ENCODE assay signal across 16 cellular contexts in the genomic region with DNA sequence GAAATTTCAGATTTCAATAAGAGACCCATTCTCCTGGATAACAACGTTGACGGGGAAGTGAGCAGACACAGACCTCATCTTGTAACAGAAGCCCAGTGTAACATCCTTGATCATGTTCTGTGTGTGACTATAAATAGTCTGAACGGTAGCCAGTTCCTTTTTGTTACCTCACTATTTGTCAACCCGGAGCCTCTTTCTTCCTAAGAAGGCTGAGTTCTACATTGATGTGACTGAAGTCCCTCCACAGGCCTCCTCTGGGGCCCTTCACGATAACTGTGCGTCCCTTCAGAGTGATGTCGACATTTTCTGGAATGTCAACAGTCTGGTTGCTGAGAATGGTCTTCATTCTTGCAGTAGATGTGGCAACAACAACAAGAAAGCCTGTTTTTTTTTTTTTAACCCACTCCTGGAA. TPM values are rescaled to one million over a fixed set of nuclear protein-coding genes. Genes with fewer than 3 reads are reported as not detected.
DNase-seq lines count a peak whose midpoint lies in the region; ATAC-seq and TF ChIP-seq lines count a peak whose summit lies in the region.
"Had no signal": no experiment of that assay in that cellular context is flagged by ENCODE, and none has a peak within 500 bp of the region (broad histone marks: within the 10 kb centered on the region; RNA-seq: fewer than 3 reads in every experiment).

No MANE protein-coding gene starts in this region.

- TF ChIP-seq RAD21 in IMR-90 (IDR thresholded peaks at IDR 0.05; ENCODE audit: low read length), result no peak

- H3K9me3 ChIP-seq in IMR-90 (ENCODE audit: control insufficient read depth, insufficient read depth, low read length), result no peaks in the 10 kb centered on the region
- no peaks in the 10 kb centered on the region for H3K9me3 ChIP-seq in effector memory CD4-positive, alpha-beta T cell (ENCODE audit: control insufficient read depth, low read length)

- H3K79me2 ChIP-seq in mesendoderm (ENCODE audit: control insufficient read depth, insufficient read depth, low read length), result no peaks in the 10 kb centered on the region

- no peak for TF ChIP-seq CTCF in IMR-90 (conservative IDR thresholded peaks at IDR 0.05; ENCODE audit: low read depth, low read length)

- peak overlapping the region; percentile 7; the same call in 1 of the 2 replicates for H3K14ac ChIP-seq in IMR-90 (replicated peaks; ENCODE audit: low read depth, low read length)

- H3K4ac ChIP-seq in IMR-90 (ENCODE audit: low read depth, low read length), result peak overlapping the region; percentile 41; the same call in 1 of the 2 replicates
- H3K4ac ChIP-seq in mesendoderm (ENCODE audit: low read depth, low read length), result no peak overlapping the region

- H3K9ac ChIP-seq in IMR-90 (ENCODE audit: low read depth, low read length) (no peak overlapping the region), mesendoderm (ENCODE audit: low read length) (no peak overlapping the region)

- H3K18ac ChIP-seq in IMR-90 (ENCODE audit: low read depth, low read length), result peak overlapping the region; percentile 33; the same call in 1 of the 2 replicates
- H3K18ac ChIP-seq in mesendoderm (ENCODE audit: low read length), result no peak overlapping the region

- peak overlapping the region; percentile 67 for H2BK120ac ChIP-seq in IMR-90 (ENCODE audit: low read depth, low read length)
- H2BK120ac ChIP-seq in mesendoderm (ENCODE audit: low read depth, low read length), result no peak overlapping the region

- H3K27me3 ChIP-seq in IMR-90 (ENCODE audit: control insufficient read depth, insufficient read depth, low read length), result no peaks in the 10 kb centered on the region
- H3K27me3 ChIP-seq in mesendoderm (ENCODE audit: insufficient read depth, low read length, poor library complexity), result no peaks in the 10 kb centered on the region
- no peaks in the 10 kb centered on the region for H3K27me3 ChIP-seq in effector memory CD4-positive, alpha-beta T cell (replicated peaks; ENCODE audit: control insufficient read depth, insufficient read depth, low read length, poor library complexity, severe bottlenecking)
- H3K27me3 ChIP-seq: dorsolateral prefrontal cortex had no signal

- 17% methylated on average over 3 of the region's 7 CpGs; no CpG with 5 or more reads in 1 of the 2 experiments for WGBS in IMR-90 (ENCODE audit: extremely low coverage in 2 of 2, insufficient read length in 1 of 2), 2 experiments
- no CpG with 5 or more reads among the region's 7 CpGs for WGBS in mesendoderm (ENCODE audit: extremely low coverage, insufficient coverage, low lambda C conversion rate)

- in situ Hi-C loops in IMR-90 (cut with MboI; ENCODE audit: low sequenced_read_pairs), result loop anchor here (10.0 kb wide), 1 partner anchor 287 kb away; no protein-coding TSS in a partner anchor

- H4K5ac ChIP-seq in IMR-90 (ENCODE audit: low read depth, low read length) (peak overlapping the region; percentile 2; the same call in 1 of the 2 replicates), mesendoderm (ENCODE audit: low read length) (no peak overlapping the region)

- peak; percentile 26 for DNase-seq in AG08395 (ENCODE audit: low spot score)
- peak; percentile 56 for DNase-seq in IMR-90
- DNase-seq in astrocyte of the hippocampus (ENCODE audit: low read depth, low spot score), result peak; percentile 12
- peak; percentile 51 for DNase-seq in mesendoderm
- DNase-seq in activated effector memory CD4-positive, alpha-beta T cell treated with Interleukin-2 at 50 U/mL for 16 hours, result no peak
- DNase-seq in effector memory CD4-positive, alpha-beta T cell, result no peak
- DNase-seq in 8988T, result no peak
- DNase-seq: activated T-cell treated with anti-CD3 and anti-CD28 coated beads, Interleukin-2, amount 50 U/mL, for 4 hours; amniotic stem cell; dorsolateral prefrontal cortex; H9; NCI-H2029 treated with DMSO at 0.1 percent for 48 hours; nucleus accumbens; T-cell had no signal

- H3K23ac ChIP-seq in IMR-90 (ENCODE audit: low read depth, low read length), result peak overlapping the region; percentile 13; the same call in 1 of the 2 replicates
- no peak overlapping the region for H3K23ac ChIP-seq in mesendoderm (ENCODE audit: low read length)

- dilution Hi-C loops in IMR-90 (cut with HindIII; ENCODE audit: low sequenced_read_pairs, unreplicated experiment), result no loop called here

- H2BK15ac ChIP-seq in IMR-90 (ENCODE audit: low read depth, low read length), result peak overlapping the region; percentile 45; the same call in 2 of the 3 replicates
- H2BK15ac ChIP-seq in mesendoderm (replicated peaks; ENCODE audit: low read depth), result no peak overlapping the region

- H3K36me3 ChIP-seq in IMR-90 (ENCODE audit: control insufficient read depth, insufficient read depth, low read length), result no peaks in the 10 kb centered on the region
- no peaks in the 10 kb centered on the region for H3K36me3 ChIP-seq in mesendoderm (ENCODE audit: control insufficient read depth, insufficient read depth, low read length)
- no peaks in the 10 kb centered on the region for H3K36me3 ChIP-seq in effector memory CD4-positive, alpha-beta T cell (ENCODE audit: control insufficient read depth, insufficient read depth, low read length)

- H3K4me1 ChIP-seq in IMR-90 (ENCODE audit: control insufficient read depth, insufficient read depth, low read length) (no peaks in the 10 kb centered on the region), mesendoderm (ENCODE audit: control insufficient read depth, low read depth, low read length) (no peaks in the 10 kb centered on the region)
- no peaks in the 10 kb centered on the region for H3K4me1 ChIP-seq in effector memory CD4-positive, alpha-beta T cell (ENCODE audit: control insufficient read depth, insufficient read depth, low read length, poor library complexity, severe bottlenecking)

- no peak overlapping the region for H2AK5ac ChIP-seq in IMR-90 (ENCODE audit: low read depth, low read length)
- no peak overlapping the region for H2AK5ac ChIP-seq in mesendoderm (ENCODE audit: low read length)

- peak overlapping the region; percentile 18; the same call in 1 of the 2 replicates for H3K4me2 ChIP-seq in IMR-90 (ENCODE audit: low read depth, low read length)
- H3K4me2 ChIP-seq in mesendoderm (ENCODE audit: low read length), result no peak overlapping the region

- H3K79me1 ChIP-seq in IMR-90 (ENCODE audit: low read depth in 1 of 2, low read length in 2 of 2), result no peaks in the 10 kb centered on the region
- H3K79me1 ChIP-seq in mesendoderm (ENCODE audit: low read length), result no peaks in the 10 kb centered on the region

- H3K27ac ChIP-seq in IMR-90 (ENCODE audit: insufficient read depth, low read length) (no peak overlapping the region), mesendoderm (ENCODE audit: low read depth, low read length) (no peak overlapping the region)
- H3K27ac ChIP-seq in effector memory CD4-positive, alpha-beta T cell (ENCODE audit: insufficient read depth, low read length, poor library complexity, severe bottlenecking), result no peak overlapping the region
- H3K27ac ChIP-seq: dorsolateral prefrontal cortex had no signal

- peak overlapping the region; percentile 40 for H2AFZ ChIP-seq in IMR-90 (replicated peaks; ENCODE audit: low read length, poor library complexity)

- TF ChIP-seq POLR2A in IMR-90 (IDR thresholded peaks at IDR 0.05; ENCODE audit: low read depth, low read length), result no peak

- H2BK5ac ChIP-seq in IMR-90 (ENCODE audit: low read depth, low read length, poor library complexity, severe bottlenecking), result peak overlapping the region; percentile 76
- H2BK5ac ChIP-seq in mesendoderm (ENCODE audit: low read length), result no peak overlapping the region

- no peaks in the 10 kb centered on the region for H4K20me1 ChIP-seq in IMR-90 (ENCODE audit: insufficient read depth, low read length)

- no peak overlapping the region for H3K4me3 ChIP-seq in IMR-90 (ENCODE audit: insufficient read depth, low read depth, low read length)
- no peak overlapping the region for H3K4me3 ChIP-seq in mesendoderm (ENCODE audit: low read length)
- H3K4me3 ChIP-seq in effector memory CD4-positive, alpha-beta T cell (ENCODE audit: insufficient read depth, low read depth, low read length, poor library complexity, severe bottlenecking), result no peak overlapping the region
- H3K4me3 ChIP-seq: dorsolateral prefrontal cortex had no signal

- CTCF ChIA-PET in IMR-90 (lab: Yijun Ruan, JAX), result interaction anchor here (1.2 kb wide), 1 partner anchor 313 kb away, joined by 3 read pairs; no protein-coding TSS in a partner anchor

- H4K91ac ChIP-seq in IMR-90 (ENCODE audit: insufficient read depth, low read depth, low read length), result peak overlapping the region; percentile 13; the same call in 1 of the 2 replicates

- POLR2A ChIA-PET in IMR-90 (lab: Charles Lee; ENCODE audit: unreplicated experiment), result interaction anchor here (0.6 kb wide), 1 partner anchor 10 kb away, joined by 5 read pairs; no protein-coding TSS in a partner anchor

- peak overlapping the region; percentile 41 for H2BK20ac ChIP-seq in IMR-90 (ENCODE audit: low read depth, low read length)

- peak; percentile 76 for ATAC-seq in IMR-90 (ENCODE audit: low read depth)
- no peak for ATAC-seq in HG02981 (IDR thresholded peaks at IDR 0.05; ENCODE audit: unreplicated experiment)
- ATAC-seq: activated T-cell treated with anti-CD3 and anti-CD28 coated beads, Interleukin-2, amount 50 U/mL, for 4 hours; left lobe of liver; T-cell had no signal

- peak overlapping the region; percentile 44 to 57 for H4K8ac ChIP-seq in IMR-90 (ENCODE audit: low read depth in 2 of 2, low read length in 2 of 2)
- no peak overlapping the region for H4K8ac ChIP-seq in mesendoderm (ENCODE audit: low read depth, low read length)

- H3K9me1 ChIP-seq in IMR-90 (ENCODE audit: insufficient read depth, low read length), result no peaks in the 10 kb centered on the region

- no peak overlapping the region for H3K56ac ChIP-seq in IMR-90 (ENCODE audit: extremely low read depth, insufficient read depth, low read length)
- no peak overlapping the region for H3K56ac ChIP-seq in mesendoderm (ENCODE audit: low read length)

- intact Hi-C loops in IMR-90 (cut with micrococcal nuclease), result no loop called here

- H2AK9ac ChIP-seq in IMR-90 (replicated peaks; ENCODE audit: low read depth, low read length, poor library complexity), result no peak overlapping the region

- BruUV-seq in IMR-90 (replicated peaks; lab: Mats Ljungman, UMichigan), result no TSS peak

TF ChIP-seq in IMR-90, 13 proteins besides CTCF, POLR2A, EP300 and RAD21:
- TF ChIP-seq CEBPB (IDR thresholded peaks at IDR 0.05; ENCODE audit: low read depth, low read length) (peak; percentile 85), USF2 (IDR thresholded peaks at IDR 0.05; ENCODE audit: low read depth, low read length) (no peak)

RNA-seq across cellular contexts. Expression of gene PLEKHM3, which starts 6.3 kb away (rescaled TPM):
- 8.6 and 11.3 TPM in 2 replicates for total RNA-seq in IMR-90 (2012; rRNA removed)
- 2.1 and 2.4 TPM in 2 replicates for polyA plus RNA-seq in IMR-90 (2012; rRNA removed)
- 1.2 and 1.5 TPM in 2 replicates for polyA plus RNA-seq in IMR-90 (2012; cell fraction: cytosol; rRNA removed)
- 1.1 and 2.4 TPM in 2 replicates for polyA plus RNA-seq in IMR-90 (2012; cell fraction: nucleus; rRNA removed; ENCODE audit: low replicate concordance)
- 2.7 TPM for polyA plus RNA-seq in mesendoderm (2013, experiment 1 of 2)
- polyA plus RNA-seq in mesendoderm (2013, experiment 2 of 2), result 2.5 TPM

Comparison
In these comparisons a context has a peak if more than half of its experiments do, and no peak if none do; other contexts are left out.
1. DNase-seq: peak in AG08395 (single experiment), IMR-90 (single experiment), astrocyte of the hippocampus (single experiment) and mesendoderm (single experiment); none in activated effector memory CD4-positive, alpha-beta T cell treated with Interleukin-2 at 50 U/mL for 16 hours (single experiment), effector memory CD4-positive, alpha-beta T cell (0 of 3) and 8988T (single experiment).